ENCODE assay signal across 13 cellular contexts in the genomic region with DNA sequence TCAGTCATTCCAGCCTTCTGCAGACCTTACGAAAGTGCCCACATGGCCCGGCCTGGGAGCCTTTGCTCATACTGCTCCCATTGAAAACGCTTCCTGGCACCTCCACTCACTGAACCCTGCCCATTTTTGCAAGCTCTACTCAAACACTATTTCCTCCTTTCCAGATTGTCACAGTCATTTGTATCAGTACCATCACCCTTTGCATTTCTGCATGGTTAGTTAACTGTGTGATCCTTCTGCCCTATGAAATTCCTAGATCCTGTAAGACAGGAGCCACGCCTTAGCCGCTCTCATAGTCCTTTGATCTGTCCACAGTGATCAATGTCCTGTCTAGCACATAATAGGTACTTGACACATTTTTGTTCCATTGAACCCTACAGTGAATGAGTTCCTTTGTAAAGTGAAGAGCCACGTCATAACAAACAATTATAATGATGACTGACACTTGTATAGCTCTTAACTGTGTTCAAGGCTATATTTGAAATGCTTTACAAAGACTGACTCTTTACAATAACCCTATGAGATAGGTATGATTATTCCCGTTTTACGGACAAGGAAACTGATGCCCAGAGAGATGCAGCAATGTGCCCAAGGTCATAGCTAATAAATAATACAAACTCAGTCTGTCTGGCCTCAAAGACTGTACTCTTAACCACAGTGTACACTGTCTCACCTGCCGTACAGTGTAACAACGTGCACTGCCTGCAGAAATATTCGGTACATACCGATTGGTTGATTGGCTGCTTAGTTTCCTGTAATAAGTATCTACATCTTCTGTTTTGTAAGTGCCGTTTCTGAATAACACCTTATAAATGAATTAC. TPM values are rescaled to one million over a fixed set of nuclear protein-coding genes. Genes with fewer than 3 reads are reported as not detected.
DNase-seq lines count a peak whose midpoint lies in the region; ATAC-seq lines count a peak whose summit lies in the region.
"Had no signal": no experiment of that assay in that cellular context is flagged by ENCODE, and none has a peak within 500 bp of the region (broad histone marks: within the 10 kb centered on the region; RNA-seq: fewer than 3 reads in every experiment).

No MANE protein-coding gene starts in this region.

- H3K9me3 ChIP-seq in trophoblast cell (ENCODE audit: insufficient read depth, low read depth, low read length), result peaks cover 2% of the 10 kb centered on the region
- H3K9me3 ChIP-seq: colonic mucosa had no signal

- H3K27ac ChIP-seq in trophoblast cell (ENCODE audit: low read depth, low read length), result no peak overlapping the region
- H3K27ac ChIP-seq: colonic mucosa, RWPE1, transverse colon had no signal

- H3K4ac ChIP-seq in trophoblast cell (ENCODE audit: low read depth, low read length), result no peak overlapping the region

- ATAC-seq in GM18498 (IDR thresholded peaks at IDR 0.05; ENCODE audit: unreplicated experiment), result no peak
- no peak for ATAC-seq in HG03095 (IDR thresholded peaks at IDR 0.05; ENCODE audit: unreplicated experiment)

- no peak overlapping the region for H2AK5ac ChIP-seq in trophoblast cell (ENCODE audit: low read length)

- no peak overlapping the region for H3K18ac ChIP-seq in trophoblast cell (ENCODE audit: low read length)

- H4K91ac ChIP-seq in trophoblast cell (ENCODE audit: low read depth, low read length), result no peak overlapping the region

- H3K23ac ChIP-seq in trophoblast cell (ENCODE audit: low read length), result no peak overlapping the region

- H4K12ac ChIP-seq in trophoblast cell (ENCODE audit: low read depth, low read length), result no peak overlapping the region

- no peak overlapping the region for H4K8ac ChIP-seq in trophoblast cell (ENCODE audit: low read depth, low read length)

- no peak overlapping the region for H2BK120ac ChIP-seq in trophoblast cell (ENCODE audit: insufficient read depth, low read length, poor library complexity)

- H3K4me1 ChIP-seq in trophoblast cell (ENCODE audit: control insufficient read depth in 1 of 2, insufficient read depth in 2 of 2, low read length in 2 of 2), result no peaks in the 10 kb centered on the region
- H3K4me1 ChIP-seq: colonic mucosa, transverse colon had no signal

- peak; percentile 51 for DNase-seq in NCI-H748 (lab: John Stamatoyannopoulos, UW; ENCODE audit: unreplicated experiment)
- DNase-seq in NCI-H748 treated with DMSO at 0.1 percent for 48 hours (lab: John Stamatoyannopoulos, UW), result no peak
- peak; percentile 38 for DNase-seq in LoVo (ENCODE audit: low spot score)
- peak; percentile 97 for DNase-seq in SW480 (ENCODE audit: low spot score)
- peak; percentile 90 to 92 for DNase-seq in trophoblast cell
- DNase-seq in stimulated activated naive CD4-positive, alpha-beta T cell (lab: John Stamatoyannopoulos, UW), result no peak

- no peaks in the 10 kb centered on the region for H3K79me2 ChIP-seq in trophoblast cell (ENCODE audit: control insufficient read depth, insufficient read depth, low read length, poor library complexity)

- no peak overlapping the region for H2AFZ ChIP-seq in trophoblast cell (ENCODE audit: insufficient read depth, low read length, poor library complexity)

- H3K79me1 ChIP-seq in trophoblast cell (ENCODE audit: low read length), result no peaks in the 10 kb centered on the region

- WGBS in trophoblast cell (ENCODE audit: extremely low coverage, insufficient coverage, insufficient read length), result no CpG with 5 or more reads among the region's 13 CpGs

- H2BK12ac ChIP-seq in trophoblast cell (ENCODE audit: low read length), result no peak overlapping the region

- H3K14ac ChIP-seq in trophoblast cell (ENCODE audit: low read length), result no peak overlapping the region

- H3K4me2 ChIP-seq in trophoblast cell (ENCODE audit: low read length), result no peak overlapping the region

- no peak overlapping the region for H2BK5ac ChIP-seq in trophoblast cell (ENCODE audit: low read depth, low read length, poor library complexity)

- H3K27me3 ChIP-seq in trophoblast cell (ENCODE audit: insufficient read depth, low read length), result no peaks in the 10 kb centered on the region
- H3K27me3 ChIP-seq: colonic mucosa, transverse colon had no signal

- no peak overlapping the region for H3K4me3 ChIP-seq in trophoblast cell (ENCODE audit: low read depth, low read length)
- H3K4me3 ChIP-seq: colonic mucosa, transverse colon had no signal

- H3K9ac ChIP-seq in trophoblast cell (ENCODE audit: low read length), result no peak overlapping the region

- H3K36me3 ChIP-seq in trophoblast cell (ENCODE audit: control insufficient read depth in 1 of 2, insufficient read depth in 2 of 2, low read length in 2 of 2), result no peaks in the 10 kb centered on the region
- H3K36me3 ChIP-seq: colonic mucosa, transverse colon had no signal

RNA-seq across cellular contexts. Expression of a gene that starts 16.6 kb away (rescaled TPM):
- not detected in 2 replicates for polyA plus RNA-seq in trophoblast cell (2013)
- polyA plus RNA-seq: endothelial cell of umbilical vein, right cardiac atrium had no signal

RNA-seq across cellular contexts. Expression of a gene that starts 19.8 kb away (rescaled TPM):
- 13.5 and 14.4 TPM in 2 replicates for polyA plus RNA-seq in trophoblast cell (2013)
- polyA plus RNA-seq: endothelial cell of umbilical vein had no signal

Comparison
In these comparisons a context has a peak if more than half of its experiments do, and no peak if none do; other contexts are left out.
1. DNase-seq: peak in NCI-H748 (single experiment), LoVo (single experiment), SW480 (single experiment) and trophoblast cell (2 of 2); none in NCI-H748 treated with DMSO at 0.1 percent for 48 hours (single experiment) and stimulated activated naive CD4-positive, alpha-beta T cell (0 of 6).